1 cellular context compared by ENCODE assay signal in the genomic region with DNA sequence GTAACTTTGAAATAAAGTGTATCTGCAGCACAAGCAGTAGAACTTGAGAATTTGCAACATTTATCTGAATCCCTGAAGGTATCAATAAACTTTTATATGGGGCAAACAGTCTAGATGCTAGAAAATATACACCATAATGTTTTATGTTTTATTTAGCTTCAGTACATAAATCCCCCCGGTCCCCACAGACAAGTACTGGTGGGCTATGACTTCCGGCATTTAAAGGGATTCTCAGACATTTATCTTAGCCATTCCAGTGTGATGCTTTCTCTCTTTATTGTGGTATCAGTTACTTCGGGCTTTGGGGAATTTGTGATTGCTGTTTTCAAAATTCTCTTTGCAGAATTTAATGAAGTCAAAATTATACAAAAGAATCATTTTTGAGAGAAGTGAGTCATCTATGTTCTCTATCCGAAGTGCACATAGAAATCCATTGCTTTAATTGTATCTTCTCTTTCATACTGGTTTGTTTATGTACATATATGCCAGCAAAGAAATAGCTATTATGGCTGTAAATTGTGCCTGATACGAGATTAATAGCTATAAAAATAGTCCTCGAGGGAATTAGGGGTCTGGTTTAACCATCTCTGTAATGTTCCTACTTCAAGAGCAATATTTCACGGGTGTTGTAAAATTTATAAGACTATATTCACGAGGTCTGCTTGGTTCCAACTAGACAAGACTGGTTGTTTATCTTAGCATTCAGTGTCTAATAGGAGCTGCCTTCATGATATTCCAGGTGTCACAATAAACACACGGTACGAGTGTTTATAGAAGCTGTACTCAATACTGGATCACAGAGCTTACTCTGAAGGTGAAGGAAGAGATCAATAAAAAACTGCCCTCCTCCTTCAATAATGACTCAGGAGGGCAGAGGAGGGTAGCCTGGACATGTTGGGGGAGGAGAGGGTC.
TF ChIP-seq lines count a peak whose summit lies in the region.

No MANE protein-coding gene starts in this region.

TF ChIP-seq in HEK293, 187 proteins besides CTCF, POLR2A, EP300 and RAD21 (continued from another document and continues in another):
- TF ChIP-seq ZFP41 (tag by site-specific recombination; IDR thresholded peaks at IDR 0.05; ENCODE audit: borderline replicate concordance) (no peak), ZNF202 (tag by site-specific recombination; IDR thresholded peaks at IDR 0.05; ENCODE audit: borderline replicate concordance) (no peak), ZNF555 (tag by site-specific recombination; conservative IDR thresholded peaks at IDR 0.05) (no peak), ZNF639 (tag by site-specific recombination; IDR thresholded peaks at IDR 0.05) (no peak), ZNF692 (tag by site-specific recombination; IDR thresholded peaks at IDR 0.05) (no peak), ZSCAN30 (tag by site-specific recombination; IDR thresholded peaks at IDR 0.05) (peak; percentile 56; the same call in 1 of the 2 replicates), BCL11B (tag by site-specific recombination; IDR thresholded peaks at IDR 0.05; ENCODE audit: low read depth) (no peak), ZNF660 (tag by site-specific recombination; IDR thresholded peaks at IDR 0.05) (no peak), ZNF302 (tag by site-specific recombination; IDR thresholded peaks at IDR 0.05; ENCODE audit: low read depth) (no peak), ZNF561 (tag by site-specific recombination; IDR thresholded peaks at IDR 0.05; ENCODE audit: borderline replicate concordance) (peak; percentile 44; the same call in 1 of the 2 replicates), KLF16 (tag by site-specific recombination; IDR thresholded peaks at IDR 0.05) (no peak), ZNF670 (tag by site-specific recombination; IDR thresholded peaks at IDR 0.05; ENCODE audit: low read depth) (no peak), ZNF239 (tag by site-specific recombination; IDR thresholded peaks at IDR 0.05) (no peak), MZF1 (tag by site-specific recombination; IDR thresholded peaks at IDR 0.05; ENCODE audit: borderline replicate concordance) (peak; percentile 93), ZNF623 (tag by site-specific recombination; IDR thresholded peaks at IDR 0.05) (no peak), SETDB1 (IDR thresholded peaks at IDR 0.05; ENCODE audit: insufficient read length, low read length) (no peak), ZNF366 (tag by site-specific recombination; conservative IDR thresholded peaks at IDR 0.05) (no peak), ZNF24 (tag by site-specific recombination; IDR thresholded peaks at IDR 0.05) (no peak), ZNF155 (tag by site-specific recombination; IDR thresholded peaks at IDR 0.05) (no peak), ZNF571 (tag by site-specific recombination; IDR thresholded peaks at IDR 0.05) (no peak), IKZF3 (tag by site-specific recombination; IDR thresholded peaks at IDR 0.05) (peak; percentile 46; the same call in 1 of the 2 replicates), BCL6B (tag by site-specific recombination; IDR thresholded peaks at IDR 0.05) (peak; percentile 57; the same call in 1 of the 2 replicates), OVOL3 (tag by site-specific recombination; IDR thresholded peaks at IDR 0.05) (no peak), PRDM6 (tag by site-specific recombination; IDR thresholded peaks at IDR 0.05) (peak; percentile 56), ZSCAN18 (tag by site-specific recombination; IDR thresholded peaks at IDR 0.05) (no peak), ZNF335 (tag by site-specific recombination; conservative IDR thresholded peaks at IDR 0.05) (peak; percentile 22; the same call in 1 of the 2 replicates), ZNF433 (tag by site-specific recombination; IDR thresholded peaks at IDR 0.05; ENCODE audit: low read depth) (no peak), ZNF585B (tag by site-specific recombination; IDR thresholded peaks at IDR 0.05) (no peak), GLIS1 (tag by site-specific recombination; IDR thresholded peaks at IDR 0.05) (no peak), TSHZ1 (tag by site-specific recombination; IDR thresholded peaks at IDR 0.05; ENCODE audit: borderline replicate concordance) (no peak), MEIS1 (CRISPR knock-in tag; IDR thresholded peaks at IDR 0.05; ENCODE audit: borderline replicate concordance) (no peak), ZNF146 (tag by site-specific recombination; IDR thresholded peaks at IDR 0.05) (no peak), ZNF791 (tag by site-specific recombination; IDR thresholded peaks at IDR 0.05) (no peak), ZNF501 (tag by site-specific recombination; IDR thresholded peaks at IDR 0.05) (no peak), ZNF148 (tag by site-specific recombination; IDR thresholded peaks at IDR 0.05; ENCODE audit: borderline replicate concordance) (no peak), ZNF16 (tag by site-specific recombination; IDR thresholded peaks at IDR 0.05; ENCODE audit: low read depth) (no peak), ZNF626 (tag by site-specific recombination; IDR thresholded peaks at IDR 0.05) (no peak), ZNF157 (tag by site-specific recombination; IDR thresholded peaks at IDR 0.05) (no peak)
- TF ChIP-seq, protein P1, sequence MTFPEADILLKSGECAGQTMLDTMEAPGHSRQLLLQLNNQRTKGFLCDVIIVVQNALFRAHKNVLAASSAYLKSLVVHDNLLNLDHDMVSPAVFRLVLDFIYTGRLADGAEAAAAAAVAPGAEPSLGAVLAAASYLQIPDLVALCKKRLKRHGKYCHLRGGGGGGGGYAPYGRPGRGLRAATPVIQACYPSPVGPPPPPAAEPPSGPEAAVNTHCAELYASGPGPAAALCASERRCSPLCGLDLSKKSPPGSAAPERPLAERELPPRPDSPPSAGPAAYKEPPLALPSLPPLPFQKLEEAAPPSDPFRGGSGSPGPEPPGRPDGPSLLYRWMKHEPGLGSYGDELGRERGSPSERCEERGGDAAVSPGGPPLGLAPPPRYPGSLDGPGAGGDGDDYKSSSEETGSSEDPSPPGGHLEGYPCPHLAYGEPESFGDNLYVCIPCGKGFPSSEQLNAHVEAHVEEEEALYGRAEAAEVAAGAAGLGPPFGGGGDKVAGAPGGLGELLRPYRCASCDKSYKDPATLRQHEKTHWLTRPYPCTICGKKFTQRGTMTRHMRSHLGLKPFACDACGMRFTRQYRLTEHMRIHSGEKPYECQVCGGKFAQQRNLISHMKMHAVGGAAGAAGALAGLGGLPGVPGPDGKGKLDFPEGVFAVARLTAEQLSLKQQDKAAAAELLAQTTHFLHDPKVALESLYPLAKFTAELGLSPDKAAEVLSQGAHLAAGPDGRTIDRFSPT (tag by site-specific recombination; IDR thresholded peaks at IDR 0.05): no peak
- TF ChIP-seq, protein P2, sequence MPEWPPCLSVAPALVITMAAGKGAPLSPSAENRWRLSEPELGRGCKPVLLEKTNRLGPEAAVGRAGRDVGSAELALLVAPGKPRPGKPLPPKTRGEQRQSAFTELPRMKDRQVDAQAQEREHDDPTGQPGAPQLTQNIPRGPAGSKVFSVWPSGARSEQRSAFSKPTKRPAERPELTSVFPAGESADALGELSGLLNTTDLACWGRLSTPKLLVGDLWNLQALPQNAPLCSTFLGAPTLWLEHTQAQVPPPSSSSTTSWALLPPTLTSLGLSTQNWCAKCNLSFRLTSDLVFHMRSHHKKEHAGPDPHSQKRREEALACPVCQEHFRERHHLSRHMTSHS (tag by site-specific recombination; IDR thresholded peaks at IDR 0.05): no peak
